9 cellular contexts compared by ENCODE assay signal in genomic region chr2:45993476-45993991, GRCh38.
DNase-seq lines count a peak whose midpoint lies in the region; ATAC-seq and TF ChIP-seq lines count a peak whose summit lies in the region.
"Had no signal": no experiment of that assay in that cellular context is flagged by ENCODE, and none has a peak within 500 bp of the region (broad histone marks: within the 10 kb centered on the region; RNA-seq: fewer than 3 reads in every experiment).

No MANE protein-coding gene starts in this region.

- H3K4me3 ChIP-seq in LNCaP clone FGC (ENCODE audit: low read depth, low read length): no peak overlapping the region
- no peak overlapping the region; a peak in 1 of 4 replicates for H3K4me3 ChIP-seq in SK-N-SH (ENCODE audit: low read depth in 2 of 2, low read length in 1 of 2)

- DNase-seq in EH (ENCODE audit: low read depth): peak; percentile 83
- DNase-seq in LNCaP clone FGC (ENCODE audit: low read depth): peak; percentile 26
- DNase-seq in SK-N-SH: peak; percentile 70
- peak in 1 of 2 donors; percentile 63 for DNase-seq in activated naive CD4-positive, alpha-beta T cell treated with anti-CD3 and anti-CD28 coated beads, Interleukin-2, amount 50 U/mL, for 72 hours (ENCODE audit: low spot score in 2 of 2)
- no peak for DNase-seq in Right ventricle myocardium superior
- peak; percentile 63 for DNase-seq in pulmonary artery endothelial cell (ENCODE audit: low read depth, low spot score)

- 63% methylated on average over 6 of the region's 6 CpGs for WGBS in SK-N-SH (ENCODE audit: low lambda C conversion rate)

- no peaks in the 10 kb centered on the region for H3K27me3 ChIP-seq in SK-N-SH (ENCODE audit: insufficient read depth)

- H3F3A ChIP-seq in SK-N-SH (replicated peaks; ENCODE audit: insufficient read depth): no peaks in the 10 kb centered on the region

- peak; percentile 57 to 67 for ATAC-seq in activated naive CD4-positive, alpha-beta T cell treated with anti-CD3 and anti-CD28 coated beads, Interleukin-2, amount 50 U/mL, for 72 hours
- peak; percentile 72 for ATAC-seq in Right ventricle myocardium superior (ENCODE audit: poor library complexity)
- ATAC-seq in GM21576 (IDR thresholded peaks at IDR 0.05; ENCODE audit: unreplicated experiment): no peak
- ATAC-seq in GM19324 (IDR thresholded peaks at IDR 0.05; ENCODE audit: low FRiP score, unreplicated experiment): no peak

- no peaks in the 10 kb centered on the region for H3K9me3 Mint-ChIP-seq in activated naive CD4-positive, alpha-beta T cell treated with anti-CD3 and anti-CD28 coated beads, Interleukin-2, amount 50 U/mL, for 72 hours
- H3K9me3 Mint-ChIP-seq: dendritic cell treated with granulocyte-macrophage colony-stimulating factor and Interleukin-4, amounts not matched to agents 40 ng/mL and 50 ng/mL, for 4 days had no signal

- H3K79me2 ChIP-seq in SK-N-SH (ENCODE audit: insufficient read depth): no peaks in the 10 kb centered on the region

- H3K27ac Mint-ChIP-seq in activated naive CD4-positive, alpha-beta T cell treated with anti-CD3 and anti-CD28 coated beads, Interleukin-2, amount 50 U/mL, for 72 hours: no peak overlapping the region
- H3K27ac Mint-ChIP-seq: dendritic cell treated with granulocyte-macrophage colony-stimulating factor and Interleukin-4, amounts not matched to agents 40 ng/mL and 50 ng/mL, for 4 days had no signal

- no peak overlapping the region for H3K4me2 ChIP-seq in SK-N-SH

- POLR2A ChIA-PET in SK-N-SH (lab: Yijun Ruan, JAX): interaction anchor here (1.3 kb wide), 1 partner anchor 304 kb away, joined by 3 read pairs; the partner anchor contains the start of gene EPAS1

- H3K9me3 ChIP-seq in SK-N-SH: no peaks in the 10 kb centered on the region

- no peaks in the 10 kb centered on the region for H3K36me3 ChIP-seq in SK-N-SH (replicated peaks in 1 of 2; ENCODE audit: control insufficient read depth in 1 of 2, insufficient read depth in 2 of 2, low read length in 1 of 2)

- TF ChIP-seq CTCF in LNCaP clone FGC (IDR thresholded peaks at IDR 0.05; ENCODE audit: control insufficient read depth, extremely low read depth, insufficient read depth): peak; percentile 60
- peak; percentile 94 for TF ChIP-seq CTCF in SK-N-SH (IDR thresholded peaks at IDR 0.05)

- intact Hi-C loops in Right ventricle myocardium superior (cut with DNase I): loop anchor here (2.0 to 5.0 kb wide), 2 partner anchors 465 to 654 kb away; no protein-coding TSS in a partner anchor

- CTCF ChIA-PET in SK-N-SH (lab: Yijun Ruan, JAX): interaction anchor here (0.6 to 3.1 kb wide), 65 partner anchors 10 to 895 kb away, joined by 3 to 89 read pairs (median 5); partner anchors contain the start of gene EPAS1

- peaks cover 0 to 3% of the 10 kb centered on the region in 2 donors for H3K36me3 Mint-ChIP-seq in activated naive CD4-positive, alpha-beta T cell treated with anti-CD3 and anti-CD28 coated beads, Interleukin-2, amount 50 U/mL, for 72 hours

- no peak overlapping the region for H2AFZ ChIP-seq in SK-N-SH (ENCODE audit: low read depth)

- H3K27ac ChIP-seq in SK-N-SH (ENCODE audit: low read depth in 2 of 2, low read length in 1 of 2): no peak overlapping the region

- peaks cover 0 to 5% of the 10 kb centered on the region in 2 experiments; a peak in 1 of 4 replicates for H3K4me1 ChIP-seq in SK-N-SH (ENCODE audit: control insufficient read depth in 1 of 2, insufficient read depth in 2 of 2, low read depth in 1 of 2, low read length in 1 of 2)

- peak; percentile 93 for TF ChIP-seq RAD21 in SK-N-SH (IDR thresholded peaks at IDR 0.05; ENCODE audit: low read length)

- no peaks in the 10 kb centered on the region for H4K20me1 ChIP-seq in SK-N-SH (ENCODE audit: insufficient read depth)

- H3K9ac ChIP-seq in SK-N-SH: no peak overlapping the region

- no peaks in the 10 kb centered on the region for H3K9me2 ChIP-seq in SK-N-SH

- no peak for TF ChIP-seq EP300 in SK-N-SH (IDR thresholded peaks at IDR 0.05; ENCODE audit: borderline replicate concordance in 1 of 2, low read depth in 1 of 2, low read length in 1 of 2)

TF ChIP-seq in SK-N-SH, 30 proteins besides CTCF, POLR2A, EP300 and RAD21:
- TF ChIP-seq JUND (IDR thresholded peaks at IDR 0.05) (no peak), GABPA (IDR thresholded peaks at IDR 0.05; ENCODE audit: low read depth) (no peak), RXRA (IDR thresholded peaks at IDR 0.05; ENCODE audit: borderline replicate concordance, low read depth) (no peak), SMC3 (IDR thresholded peaks at IDR 0.05; ENCODE audit: low read depth, low read length) (peak; percentile 89), RFX5 (IDR thresholded peaks at IDR 0.05; ENCODE audit: low read length) (no peak)
- TF ChIP-seq, protein P1, sequence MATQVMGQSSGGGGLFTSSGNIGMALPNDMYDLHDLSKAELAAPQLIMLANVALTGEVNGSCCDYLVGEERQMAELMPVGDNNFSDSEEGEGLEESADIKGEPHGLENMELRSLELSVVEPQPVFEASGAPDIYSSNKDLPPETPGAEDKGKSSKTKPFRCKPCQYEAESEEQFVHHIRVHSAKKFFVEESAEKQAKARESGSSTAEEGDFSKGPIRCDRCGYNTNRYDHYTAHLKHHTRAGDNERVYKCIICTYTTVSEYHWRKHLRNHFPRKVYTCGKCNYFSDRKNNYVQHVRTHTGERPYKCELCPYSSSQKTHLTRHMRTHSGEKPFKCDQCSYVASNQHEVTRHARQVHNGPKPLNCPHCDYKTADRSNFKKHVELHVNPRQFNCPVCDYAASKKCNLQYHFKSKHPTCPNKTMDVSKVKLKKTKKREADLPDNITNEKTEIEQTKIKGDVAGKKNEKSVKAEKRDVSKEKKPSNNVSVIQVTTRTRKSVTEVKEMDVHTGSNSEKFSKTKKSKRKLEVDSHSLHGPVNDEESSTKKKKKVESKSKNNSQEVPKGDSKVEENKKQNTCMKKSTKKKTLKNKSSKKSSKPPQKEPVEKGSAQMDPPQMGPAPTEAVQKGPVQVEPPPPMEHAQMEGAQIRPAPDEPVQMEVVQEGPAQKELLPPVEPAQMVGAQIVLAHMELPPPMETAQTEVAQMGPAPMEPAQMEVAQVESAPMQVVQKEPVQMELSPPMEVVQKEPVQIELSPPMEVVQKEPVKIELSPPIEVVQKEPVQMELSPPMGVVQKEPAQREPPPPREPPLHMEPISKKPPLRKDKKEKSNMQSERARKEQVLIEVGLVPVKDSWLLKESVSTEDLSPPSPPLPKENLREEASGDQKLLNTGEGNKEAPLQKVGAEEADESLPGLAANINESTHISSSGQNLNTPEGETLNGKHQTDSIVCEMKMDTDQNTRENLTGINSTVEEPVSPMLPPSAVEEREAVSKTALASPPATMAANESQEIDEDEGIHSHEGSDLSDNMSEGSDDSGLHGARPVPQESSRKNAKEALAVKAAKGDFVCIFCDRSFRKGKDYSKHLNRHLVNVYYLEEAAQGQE (IDR thresholded peaks at IDR 0.05; ENCODE audit: low read depth, low read length): no peak
- TF ChIP-seq, protein P2, sequence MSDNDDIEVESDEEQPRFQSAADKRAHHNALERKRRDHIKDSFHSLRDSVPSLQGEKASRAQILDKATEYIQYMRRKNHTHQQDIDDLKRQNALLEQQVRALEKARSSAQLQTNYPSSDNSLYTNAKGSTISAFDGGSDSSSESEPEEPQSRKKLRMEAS (IDR thresholded peaks at IDR 0.05; ENCODE audit: low read depth): no peak

Comparison
In these comparisons a context has a peak if more than half of its experiments do, and no peak if none do; other contexts are left out.
1. ATAC-seq: peak in activated naive CD4-positive, alpha-beta T cell treated with anti-CD3 and anti-CD28 coated beads, Interleukin-2, amount 50 U/mL, for 72 hours (2 of 2) and Right ventricle myocardium superior (single experiment); none in GM21576 (single experiment) and GM19324 (single experiment).